ENCODE assay signal across 1 cellular context in genomic region chr19:2567996-2568395, GRCh38.
TF ChIP-seq lines count a peak whose summit lies in the region.

No MANE protein-coding gene starts in this region.

TF ChIP-seq in HEK293T, 16 proteins besides CTCF, POLR2A, EP300 and RAD21 (continued from another document):
- 0 out of 2 replicates have a peak, but pooled peaks have one; percentile 22 for TF ChIP-seq TARDBP (IDR thresholded peaks at IDR 0.05)
- TF ChIP-seq ELF4 (IDR thresholded peaks at IDR 0.05), result no peak
- no peak for TF ChIP-seq ZNF384 (IDR thresholded peaks at IDR 0.05)
- TF ChIP-seq PKNOX1 (IDR thresholded peaks at IDR 0.05), result no peak
